In the genomic region with DNA sequence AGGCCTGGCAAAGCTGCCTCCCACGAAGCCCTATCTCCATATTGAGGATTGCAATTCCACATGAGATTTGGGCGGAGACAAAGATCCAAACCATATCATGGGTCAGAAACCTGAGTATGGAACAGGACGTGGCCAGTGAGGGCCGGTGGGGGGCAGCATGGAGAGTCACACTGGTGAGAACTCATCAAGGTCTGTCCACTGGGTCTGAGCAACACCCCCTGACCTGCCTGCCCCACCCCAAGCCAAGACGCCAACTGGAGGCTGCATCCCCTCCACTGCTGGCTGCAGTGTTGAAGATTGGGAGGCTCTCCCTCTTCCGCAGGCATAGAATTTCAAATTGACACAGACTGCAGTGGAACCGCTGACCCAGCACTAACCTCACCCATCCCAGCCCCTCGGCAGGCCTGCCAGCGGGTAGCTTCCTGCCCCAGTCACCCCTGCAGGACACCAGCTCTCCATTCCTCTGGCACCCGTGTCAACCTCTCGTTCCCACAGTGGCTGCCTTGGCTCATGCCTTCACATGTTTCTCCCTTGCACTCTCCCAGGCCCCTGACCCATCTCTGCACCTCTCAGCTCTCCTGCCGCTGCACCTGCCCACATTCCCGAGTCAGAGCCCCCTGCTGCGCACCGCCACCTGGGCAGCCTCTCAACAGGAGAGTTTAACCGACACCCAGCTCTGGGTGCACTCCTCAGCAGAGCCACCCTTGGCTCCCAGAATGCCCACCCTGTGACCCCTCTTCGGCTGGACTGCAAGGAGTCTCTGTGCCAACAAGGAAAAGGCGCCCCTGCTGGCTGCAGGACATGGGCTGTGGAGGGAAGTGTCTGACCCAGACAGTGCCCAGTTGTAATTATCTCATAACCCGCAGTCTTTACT, we compare ENCODE assay signal across 17 cellular contexts. TPM values are rescaled to one million over a fixed set of nuclear protein-coding genes. Genes with fewer than 3 reads are reported as not detected.
DNase-seq lines count a peak whose midpoint lies in the region; ATAC-seq and TF ChIP-seq lines count a peak whose summit lies in the region.
"Had no signal": no experiment of that assay in that cellular context is flagged by ENCODE, and none has a peak within 500 bp of the region (broad histone marks: within the 10 kb centered on the region; RNA-seq: fewer than 3 reads in every experiment).

No MANE protein-coding gene starts in this region.

- intact Hi-C loops in natural killer cell (cut with micrococcal nuclease), result no loop called here

- H3K9me3 Mint-ChIP-seq in central memory CD8-positive, alpha-beta T cell, result no peaks in the 10 kb centered on the region
- H3K9me3 Mint-ChIP-seq in natural killer cell, result no peaks in the 10 kb centered on the region

- ATAC-seq in central memory CD8-positive, alpha-beta T cell (replicated peaks; ENCODE audit: extremely low read depth, poor library complexity, severe bottlenecking), result no peak
- ATAC-seq in natural killer cell, result no peak
- ATAC-seq in HG03460 (IDR thresholded peaks at IDR 0.05; ENCODE audit: unreplicated experiment), result no peak
- ATAC-seq: right lobe of liver had no signal

- peaks cover 15% of the 10 kb centered on the region for H3K9me3 ChIP-seq in AG04450 (ENCODE audit: control insufficient read depth, insufficient read depth, low read length)
- H3K9me3 ChIP-seq: ascending aorta, Peyer's patch, right lobe of liver had no signal

- H3K4me1 Mint-ChIP-seq in central memory CD8-positive, alpha-beta T cell, result peaks cover 51% of the 10 kb centered on the region
- H3K4me1 Mint-ChIP-seq in natural killer cell, result peaks cover 58 to 67% of the 10 kb centered on the region in 2 donors

- H3K4me3 Mint-ChIP-seq in central memory CD8-positive, alpha-beta T cell, result peak overlapping the region; percentile 52
- peak overlapping the region; percentile 79 for H3K4me3 Mint-ChIP-seq in natural killer cell
- H3K4me3 Mint-ChIP-seq: activated CD4-positive, alpha-beta memory T cell treated with anti-CD3 and anti-CD28 coated beads, Interleukin-2, amount 10 ng/mL, durations not matched to agents 7 days and 5 days had no signal

- CTCF ChIA-PET in AG04450 (lab: Charles Lee), result no interaction called here

- no peak overlapping the region for H3K4me3 ChIP-seq in AG04450 (ENCODE audit: low read depth, low read length)
- no peak overlapping the region for H3K4me3 ChIP-seq in GM12864 (ENCODE audit: low read depth, low read length)
- H3K4me3 ChIP-seq: ascending aorta, Peyer's patch, right lobe of liver had no signal

- H3K27me3 Mint-ChIP-seq in central memory CD8-positive, alpha-beta T cell, result no peaks in the 10 kb centered on the region
- H3K27me3 Mint-ChIP-seq in natural killer cell (ENCODE audit: low read depth in 2 of 2), result no peaks in the 10 kb centered on the region
- H3K27me3 Mint-ChIP-seq: activated CD4-positive, alpha-beta memory T cell treated with anti-CD3 and anti-CD28 coated beads, Interleukin-2, amount 10 ng/mL, durations not matched to agents 7 days and 5 days had no signal

- DNase-seq in AG04450 (ENCODE audit: low read depth, low spot score) (no peak), GM12864 (ENCODE audit: low read depth) (no peak), natural killer cell (no peak), NCI-H510A (lab: John Stamatoyannopoulos, UW) (no peak), NCI-H1092 (lab: John Stamatoyannopoulos, UW) (no peak), germinal center (ENCODE audit: low spot score) (no peak)
- peak in 1 of 2 donors; percentile 11 for DNase-seq in central memory CD8-positive, alpha-beta T cell (ENCODE audit: low spot score in 2 of 2)
- DNase-seq: activated CD4-positive, alpha-beta memory T cell treated with anti-CD3 and anti-CD28 coated beads, Interleukin-2, amount 10 ng/mL, durations not matched to agents 7 days and 5 days; HCEC 1CT; NCI-H2081 treated with DMSO at 0.1 percent for 48 hours; NCI-H748 treated with DMSO at 0.1 percent for 48 hours; stimulated activated CD4-positive, alpha-beta T cell treated with anti-CD3 and anti-CD28 coated beads, Interleukin-2, amount 100 ng/mL, for 24 hours; substantia nigra had no signal

- POLR2A ChIA-PET in AG04450 (lab: Yijun Ruan, JAX), result no interaction called here

- no peaks in the 10 kb centered on the region for H3K27me3 ChIP-seq in AG04450 (ENCODE audit: control insufficient read depth, insufficient read depth, low read length)
- H3K27me3 ChIP-seq: ascending aorta, Peyer's patch, right lobe of liver had no signal

- H3K27ac ChIP-seq in AG04450 (ENCODE audit: low read depth, low read length), result no peak overlapping the region
- H3K27ac ChIP-seq: ascending aorta, Peyer's patch, right lobe of liver had no signal

- H3K36me3 Mint-ChIP-seq in central memory CD8-positive, alpha-beta T cell (ENCODE audit: insufficient read depth), result peaks cover 18% of the 10 kb centered on the region
- no peaks in the 10 kb centered on the region for H3K36me3 Mint-ChIP-seq in natural killer cell

- peak overlapping the region; percentile 93 for H3K27ac Mint-ChIP-seq in central memory CD8-positive, alpha-beta T cell (ENCODE audit: low read depth)
- peak overlapping the region; percentile 96 to 100 for H3K27ac Mint-ChIP-seq in natural killer cell
- H3K27ac Mint-ChIP-seq: activated CD4-positive, alpha-beta memory T cell treated with anti-CD3 and anti-CD28 coated beads, Interleukin-2, amount 10 ng/mL, durations not matched to agents 7 days and 5 days had no signal

- TF ChIP-seq CTCF in AG04450 (IDR thresholded peaks at IDR 0.05; ENCODE audit: low read depth, low read length) (0 out of 2 replicates have a peak, but pooled peaks have one; percentile 2), GM12864 (IDR thresholded peaks at IDR 0.05; ENCODE audit: low read depth, low read length, missing control alignments) (peak; percentile 2), natural killer cell (IDR thresholded peaks at IDR 0.05) (no peak)

RNA-seq across cellular contexts. Expression of gene PPP2R5C, which starts 45.2 kb away (rescaled TPM):
- polyA plus RNA-seq in AG04450 (2011; rRNA removed), result 108 and 140 TPM in 2 replicates
- polyA minus RNA-seq in AG04450 (2011; rRNA and poly(A)+ RNA removed), result 81.7 and 107 TPM in 2 replicates
- total RNA-seq in natural killer cell, result 100 to 1,000 TPM; 716 to 779 (median 736) TPM
